8 cellular contexts compared by ENCODE assay signal in genomic region chr4:55398966-55399365, GRCh38. TPM values are rescaled to one million over a fixed set of nuclear protein-coding genes. Genes with fewer than 3 reads are reported as not detected.
DNase-seq lines count a peak whose midpoint lies in the region; ATAC-seq and TF ChIP-seq lines count a peak whose summit lies in the region.

No MANE protein-coding gene starts in this region.

- H3K27ac ChIP-seq in left ventricle myocardium inferior (replicated peaks) (peak overlapping the region; percentile 98), uterus (peak overlapping the region; percentile 14 to 98)

- no peaks in the 10 kb centered on the region for H3K9me3 ChIP-seq in left ventricle myocardium inferior (replicated peaks)
- no peaks in the 10 kb centered on the region for H3K9me3 ChIP-seq in uterus

- H3K4me1 ChIP-seq in left ventricle myocardium inferior (peaks cover 64% of the 10 kb centered on the region), uterus (peaks cover 0 to 6% of the 10 kb centered on the region in 2 donors)

- DNase-seq in left ventricle myocardium inferior (no peak), left ventricle myocardium superior (no peak), medulla oblongata (ENCODE audit: extremely low spot score) (peak; percentile 37), uterus (no peak), D341Med (ENCODE audit: low spot score) (no peak)
- DNase-seq in activated naive CD8-positive, alpha-beta T cell treated with anti-CD3 and anti-CD28 coated beads, Interleukin-2, amount 50 U/mL, for 24 hours: no peak
- DNase-seq in stimulated activated CD4-positive, alpha-beta T cell treated with anti-CD3 and anti-CD28 coated beads, Interleukin-2, amount 100 ng/mL, for 48 hours: no peak

- H3K36me3 Mint-ChIP-seq in activated naive CD8-positive, alpha-beta T cell treated with anti-CD3 and anti-CD28 coated beads, Interleukin-2, amount 50 U/mL, for 24 hours (ENCODE audit: low read depth): peaks cover 50% of the 10 kb centered on the region

- ATAC-seq in left ventricle myocardium superior: no peak
- no peak for ATAC-seq in activated naive CD8-positive, alpha-beta T cell treated with anti-CD3 and anti-CD28 coated beads, Interleukin-2, amount 50 U/mL, for 24 hours
- no peak for ATAC-seq in GM18520 (IDR thresholded peaks at IDR 0.05; ENCODE audit: unreplicated experiment)

- H3K27ac Mint-ChIP-seq in activated naive CD8-positive, alpha-beta T cell treated with anti-CD3 and anti-CD28 coated beads, Interleukin-2, amount 50 U/mL, for 24 hours: no peak overlapping the region

- H3K4me3 Mint-ChIP-seq in activated naive CD8-positive, alpha-beta T cell treated with anti-CD3 and anti-CD28 coated beads, Interleukin-2, amount 50 U/mL, for 24 hours: peak overlapping the region; percentile 97

- no peaks in the 10 kb centered on the region for H3K27me3 Mint-ChIP-seq in activated naive CD8-positive, alpha-beta T cell treated with anti-CD3 and anti-CD28 coated beads, Interleukin-2, amount 50 U/mL, for 24 hours

- H3K4me3 ChIP-seq in left ventricle myocardium inferior (peak overlapping the region; percentile 89), uterus (peak overlapping the region in 1 of 2 donors; percentile 84)

- TF ChIP-seq POLR2A in uterus (IDR thresholded peaks at IDR 0.05): no peak

- H3K9me3 Mint-ChIP-seq in activated naive CD8-positive, alpha-beta T cell treated with anti-CD3 and anti-CD28 coated beads, Interleukin-2, amount 50 U/mL, for 24 hours: no peaks in the 10 kb centered on the region

- H3K27me3 ChIP-seq in left ventricle myocardium inferior (ENCODE audit: low read depth) (no peaks in the 10 kb centered on the region), uterus (no peaks in the 10 kb centered on the region)

- TF ChIP-seq CTCF in left ventricle myocardium inferior (IDR thresholded peaks at IDR 0.05; ENCODE audit: borderline replicate concordance) (no peak), uterus (IDR thresholded peaks at IDR 0.05) (no peak)

- H3K4me1 Mint-ChIP-seq in activated naive CD8-positive, alpha-beta T cell treated with anti-CD3 and anti-CD28 coated beads, Interleukin-2, amount 50 U/mL, for 24 hours: peaks cover 46% of the 10 kb centered on the region

- H3K36me3 ChIP-seq in left ventricle myocardium inferior (peaks cover 13% of the 10 kb centered on the region), uterus (no peaks in the 10 kb centered on the region)

- intact Hi-C loops in left ventricle myocardium inferior (cut with micrococcal nuclease) (no loop called here), left ventricle myocardium superior (cut with micrococcal nuclease) (loop anchor here (10.0 kb wide), 1 partner anchor 54 kb away; the partner anchor contains the start of gene SRD5A3), uterus (cut with DNase I; ENCODE audit: low total_unique reads) (no loop called here)

RNA-seq across cellular contexts. Expression of gene TMEM165, which starts 3.2 kb away (rescaled TPM):
- 41.6 TPM for total RNA-seq in left ventricle myocardium inferior
- 35.9 TPM for total RNA-seq in left ventricle myocardium superior
- total RNA-seq in uterus: 100 to 1,000 TPM; 123 to 191 (median 145) TPM

RNA-seq across cellular contexts. Expression of gene SRD5A3, which starts 52.9 kb away (rescaled TPM):
- 6.8 TPM for total RNA-seq in left ventricle myocardium inferior
- 8.7 TPM for total RNA-seq in left ventricle myocardium superior
- total RNA-seq in uterus: 1 to 10 TPM; 1.0 to 6.1 (median 2.9) TPM
